Comparison of ENCODE assay signal across 1 cellular context in genomic region chr13:40613192-40613818, GRCh38.
A peak's percentile ranks its signal among the peaks of the same experiment; 100 is the strongest.
TF ChIP-seq lines count a peak whose summit lies in the region.

No MANE protein-coding gene starts in this region.

TF ChIP-seq in HEK293, 187 proteins besides CTCF, POLR2A, EP300 and RAD21 (continued from another document):
- TF ChIP-seq PRDM4 (tag by site-specific recombination; IDR thresholded peaks at IDR 0.05), result peak; percentile 89
- 0 out of 2 replicates have a peak, but pooled peaks have one; percentile 30 for TF ChIP-seq ZSCAN30 (tag by site-specific recombination; IDR thresholded peaks at IDR 0.05)
- TF ChIP-seq ZNF777 (tag by site-specific recombination; IDR thresholded peaks at IDR 0.05; ENCODE audit: borderline replicate concordance), result no peak
- no peak for TF ChIP-seq ZNF670 (tag by site-specific recombination; IDR thresholded peaks at IDR 0.05; ENCODE audit: low read depth)
- TF ChIP-seq ZNF335 (tag by site-specific recombination; conservative IDR thresholded peaks at IDR 0.05), result 0 out of 2 replicates have a peak, but pooled peaks have one; percentile 26
- no peak for TF ChIP-seq ZNF791 (tag by site-specific recombination; IDR thresholded peaks at IDR 0.05)
- peak; percentile 80 for TF ChIP-seq GLIS1 (tag by site-specific recombination; IDR thresholded peaks at IDR 0.05)
- TF ChIP-seq ZNF239 (tag by site-specific recombination; IDR thresholded peaks at IDR 0.05), result no peak
- TF ChIP-seq KLF10 (tag by site-specific recombination; IDR thresholded peaks at IDR 0.05), result no peak
- peak; percentile 54; the same call in 1 of the 2 replicates for TF ChIP-seq ZNF677 (tag by site-specific recombination; IDR thresholded peaks at IDR 0.05)
- TF ChIP-seq GLI2 (tag by site-specific recombination; IDR thresholded peaks at IDR 0.05; ENCODE audit: borderline replicate concordance, low read depth), result no peak
- TF ChIP-seq SCRT2 (tag by site-specific recombination; IDR thresholded peaks at IDR 0.05), result no peak
- TF ChIP-seq ZNF23 (tag by site-specific recombination; IDR thresholded peaks at IDR 0.05; ENCODE audit: borderline replicate concordance), result no peak
- no peak for TF ChIP-seq PATZ1 (tag by site-specific recombination; IDR thresholded peaks at IDR 0.05)
- no peak for TF ChIP-seq ZNF664 (tag by site-specific recombination; IDR thresholded peaks at IDR 0.05)
- no peak for TF ChIP-seq ZNF639 (tag by site-specific recombination; IDR thresholded peaks at IDR 0.05)
- no peak for TF ChIP-seq ZNF148 (tag by site-specific recombination; IDR thresholded peaks at IDR 0.05; ENCODE audit: borderline replicate concordance)
- TF ChIP-seq ZNF18 (tag by site-specific recombination; IDR thresholded peaks at IDR 0.05), result 0 out of 2 replicates have a peak, but pooled peaks have one; percentile 29
- TF ChIP-seq ZNF549 (tag by site-specific recombination; IDR thresholded peaks at IDR 0.05), result no peak
- TF ChIP-seq ZFHX2 (tag by site-specific recombination; conservative IDR thresholded peaks at IDR 0.05), result no peak
- TF ChIP-seq REST (tag by site-specific recombination; IDR thresholded peaks at IDR 0.05), result no peak
- TF ChIP-seq ZNF433 (tag by site-specific recombination; IDR thresholded peaks at IDR 0.05; ENCODE audit: low read depth), result no peak
- TF ChIP-seq ZNF707 (tag by site-specific recombination; IDR thresholded peaks at IDR 0.05), result no peak
- peak; percentile 28; the same call in 1 of the 2 replicates for TF ChIP-seq OSR2 (tag by site-specific recombination; IDR thresholded peaks at IDR 0.05)
- 0 out of 2 replicates have a peak, but pooled peaks have one; percentile 19 for TF ChIP-seq ZIC2 (tag by site-specific recombination; IDR thresholded peaks at IDR 0.05)
- no peak for TF ChIP-seq ZNF394 (tag by site-specific recombination; IDR thresholded peaks at IDR 0.05; ENCODE audit: borderline replicate concordance)
- no peak for TF ChIP-seq ZFP69B (tag by site-specific recombination; IDR thresholded peaks at IDR 0.05)
- peak; percentile 49; the same call in 1 of the 2 replicates for TF ChIP-seq SP7 (tag by site-specific recombination; IDR thresholded peaks at IDR 0.05)
- no peak for TF ChIP-seq ZNF548 (tag by site-specific recombination; IDR thresholded peaks at IDR 0.05)
- TF ChIP-seq ZBTB48 (tag by site-specific recombination; IDR thresholded peaks at IDR 0.05), result peak; percentile 97
- 0 out of 2 replicates have a peak, but pooled peaks have one; percentile 13 for TF ChIP-seq ZBTB17 (tag by site-specific recombination; IDR thresholded peaks at IDR 0.05)
- no peak for TF ChIP-seq ZBTB49 (tag by site-specific recombination; IDR thresholded peaks at IDR 0.05; ENCODE audit: low read depth)
- TF ChIP-seq HOXD13 (CRISPR knock-in tag; IDR thresholded peaks at IDR 0.05; ENCODE audit: borderline replicate concordance), result no peak
